ENCODE assay signal across 12 cellular contexts in the genomic region with DNA sequence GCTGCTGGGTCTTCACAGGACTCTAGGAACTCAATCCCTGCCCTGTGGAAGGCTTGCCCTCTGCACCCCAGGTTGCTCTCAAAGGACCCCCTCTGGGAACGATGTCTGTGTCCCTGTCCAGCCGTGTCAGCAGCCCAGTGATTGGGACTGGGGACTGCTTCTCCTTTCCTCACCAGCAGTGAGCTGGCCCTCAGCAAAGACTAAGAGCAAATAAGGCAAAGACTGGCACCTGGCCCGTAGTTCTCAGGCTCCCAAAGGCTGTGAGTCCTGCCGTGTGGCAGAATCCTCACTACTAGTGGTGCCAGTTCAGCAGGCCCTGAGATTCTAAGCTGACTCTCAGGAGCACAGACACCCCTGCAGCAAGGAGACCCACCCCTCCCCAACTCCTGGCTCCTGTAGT. TPM values are rescaled to one million over a fixed set of nuclear protein-coding genes. Genes with fewer than 3 reads are reported as not detected.
A peak's percentile ranks its signal among the peaks of the same experiment; 100 is the strongest.
DNase-seq lines count a peak whose midpoint lies in the region; ATAC-seq and TF ChIP-seq lines count a peak whose summit lies in the region.
"Had no signal": no experiment of that assay in that cellular context is flagged by ENCODE, and none has a peak within 500 bp of the region (broad histone marks: within the 10 kb centered on the region; RNA-seq: fewer than 3 reads in every experiment).

No MANE protein-coding gene starts in this region.

- peak overlapping the region; percentile 43 for H3K14ac ChIP-seq in H9 (ENCODE audit: insufficient read depth, low read length)

- no peaks in the 10 kb centered on the region for H3K79me1 ChIP-seq in H9 (ENCODE audit: insufficient read depth, low read depth, low read length, poor library complexity, severe bottlenecking)

- H3T11ph ChIP-seq in H9 (ENCODE audit: low read length): no peak overlapping the region

- no peak overlapping the region for H3K4ac ChIP-seq in H9 (ENCODE audit: low read depth, low read length)

- no peak overlapping the region for H3K23ac ChIP-seq in H9 (ENCODE audit: insufficient read length, low read depth, low read length)

- peaks cover 0 to 3% (median 0%) of the 10 kb centered on the region in 8 donors for H3K9me3 Mint-ChIP-seq in CD4-positive, alpha-beta memory T cell
- peaks cover 0 to 2% of the 10 kb centered on the region in 2 experiments; a peak in 2 of 5 replicates for H3K9me3 Mint-ChIP-seq in H9
- no peaks in the 10 kb centered on the region for H3K9me3 Mint-ChIP-seq in activated T-helper 17 cell treated with anti-CD3 and anti-CD28 coated beads, Interleukin-2, amount 50 U/mL, for 72 hours

- no peak overlapping the region for H3K18ac ChIP-seq in H9 (ENCODE audit: insufficient read length, low read depth, low read length)

- peaks cover 58 to 95% (median 74%) of the 10 kb centered on the region in 4 donors for H3K4me1 Mint-ChIP-seq in CD4-positive, alpha-beta memory T cell
- peaks cover 11 to 15% of the 10 kb centered on the region in 2 experiments for H3K4me1 Mint-ChIP-seq in H9
- peaks cover 55% of the 10 kb centered on the region for H3K4me1 Mint-ChIP-seq in activated T-helper 17 cell treated with anti-CD3 and anti-CD28 coated beads, Interleukin-2, amount 50 U/mL, for 72 hours
- H3K4me1 Mint-ChIP-seq: nephron had no signal

- H4K5ac ChIP-seq in H9 (ENCODE audit: insufficient read length, low read depth, low read length): no peak overlapping the region

- H3K79me2 ChIP-seq in H9 (ENCODE audit: insufficient read depth, low read length): no peaks in the 10 kb centered on the region; the same call in 1 of the 2 replicates

- POLR2A ChIA-PET in CD4-positive, alpha-beta memory T cell (lab: Charles Lee; ENCODE audit: partially characterized antibody): interaction anchor here (1.2 to 2.6 kb wide), 6 partner anchors 9 to 1070 kb away, joined by 3 to 29 read pairs (median 4); a partner anchor contains a TSS

- TF ChIP-seq CTCF in H9 (conservative IDR thresholded peaks at IDR 0.05) (no peak), uterus (IDR thresholded peaks at IDR 0.05) (no peak)

- WGBS in H9 (ENCODE audit: extremely low coverage, insufficient read length, low lambda C conversion rate): no CpG with 5 or more reads among the region's 4 CpGs

- intact Hi-C loops in CD4-positive, alpha-beta memory T cell (cut with micrococcal nuclease): loop anchor here (1.0 to 10.0 kb wide), 7 partner anchors 8 to 1074 kb away; a partner anchor contains a TSS
- intact Hi-C loops in left colon (cut with DNase I, micrococcal nuclease): no loop called here
- intact Hi-C loops in uterus (cut with DNase I; ENCODE audit: low total_unique reads): no loop called here

- H4K91ac ChIP-seq in H9 (ENCODE audit: insufficient read length, low read depth, low read length): no peak overlapping the region

- H3K23me2 ChIP-seq in H9 (ENCODE audit: insufficient read length, low read depth, low read length, poor library complexity, severe bottlenecking): no peaks in the 10 kb centered on the region

- H3K9ac ChIP-seq in H9 (ENCODE audit: extremely low read depth, insufficient read length, low read length): no peak overlapping the region
- H3K9ac ChIP-seq: SK-N-SH had no signal

- no peak overlapping the region for H2BK12ac ChIP-seq in H9 (ENCODE audit: insufficient read length, low read depth, low read length)

- peak overlapping the region; percentile 84 to 99 (median 93) for H3K27ac Mint-ChIP-seq in CD4-positive, alpha-beta memory T cell
- H3K27ac Mint-ChIP-seq in H9: peak overlapping the region in 1 of 3 experiments; percentile 91; a peak in 1 of 7 replicates
- H3K27ac Mint-ChIP-seq in activated T-helper 17 cell treated with anti-CD3 and anti-CD28 coated beads, Interleukin-2, amount 50 U/mL, for 72 hours: peak overlapping the region; percentile 53

- no peak overlapping the region for H4K8ac ChIP-seq in H9 (replicated peaks; ENCODE audit: insufficient read length, low read depth, low read length)

- no peaks in the 10 kb centered on the region for H4K20me1 ChIP-seq in H9 (ENCODE audit: control insufficient read depth, insufficient read depth, insufficient read length)

- H3K36me3 ChIP-seq in CD4-positive, alpha-beta memory T cell (ENCODE audit: insufficient read depth, low read length): no peaks in the 10 kb centered on the region
- H3K36me3 ChIP-seq in uterus: no peaks in the 10 kb centered on the region
- H3K36me3 ChIP-seq: colonic mucosa had no signal

- H3K4me1 ChIP-seq in CD4-positive, alpha-beta memory T cell (ENCODE audit: insufficient read depth, low read length): peaks cover 69% of the 10 kb centered on the region
- H3K4me1 ChIP-seq in H9 (ENCODE audit: insufficient read depth, low read length) (peaks cover 3% of the 10 kb centered on the region; the same call in 1 of the 2 replicates), uterus (no peaks in the 10 kb centered on the region)
- H3K4me1 ChIP-seq: colonic mucosa had no signal

- no peak overlapping the region for H3K56ac ChIP-seq in H9 (ENCODE audit: insufficient read length, low read depth, low read length)

- H2AFZ ChIP-seq in H9 (ENCODE audit: low read length): no peak overlapping the region

- no peak overlapping the region for H3K4me2 ChIP-seq in H9 (ENCODE audit: insufficient read depth, insufficient read length, low read length)
- H3K4me2 ChIP-seq: SK-N-SH had no signal

- H2AK5ac ChIP-seq in H9 (ENCODE audit: insufficient read length, low read length): no peak overlapping the region

- H3K4me3 ChIP-seq in CD4-positive, alpha-beta memory T cell (ENCODE audit: low read length in 2 of 2): no peak overlapping the region
- H3K4me3 ChIP-seq in uterus: no peak overlapping the region
- H3K4me3 ChIP-seq: colonic mucosa had no signal

- no peak for TF ChIP-seq POLR2A in uterus (IDR thresholded peaks at IDR 0.05)

- CTCF ChIA-PET in CD4-positive, alpha-beta memory T cell (lab: Charles Lee; ENCODE audit: partially characterized antibody): interaction anchor here (0.8 to 2.8 kb wide), 6 partner anchors 9 to 552 kb away, joined by 3 to 14 read pairs (median 5); no protein-coding TSS in a partner anchor

- DNase-seq in CD4-positive, alpha-beta memory T cell: peak in 1 of 5 donors; percentile 40
- no peak for DNase-seq in H9
- DNase-seq in mucosa of gallbladder (ENCODE audit: low spot score): peak; percentile 62
- no peak for DNase-seq in putamen (ENCODE audit: low spot score)
- DNase-seq in left colon: no peak
- DNase-seq in uterus: no peak
- DNase-seq in dedifferentiated amniotic fluid mesenchymal stem cell (ENCODE audit: extremely low spot score): no peak
- DNase-seq: colonic mucosa, EL, SK-N-SH had no signal

- H2BK120ac ChIP-seq in H9 (ENCODE audit: low read depth, low read length, poor library complexity, severe bottlenecking): no peak overlapping the region

- H2BK15ac ChIP-seq in H9 (ENCODE audit: low read depth, low read length): no peak overlapping the region

- peak overlapping the region in 7 of 8 donors; percentile 4 to 79 (median 75) for H3K4me3 Mint-ChIP-seq in CD4-positive, alpha-beta memory T cell
- H3K4me3 Mint-ChIP-seq in H9: no peak overlapping the region
- peak overlapping the region; percentile 67 for H3K4me3 Mint-ChIP-seq in activated T-helper 17 cell treated with anti-CD3 and anti-CD28 coated beads, Interleukin-2, amount 50 U/mL, for 72 hours
- H3K4me3 Mint-ChIP-seq: nephron had no signal

- H3K27ac ChIP-seq in CD4-positive, alpha-beta memory T cell (ENCODE audit: low read depth, low read length): peak overlapping the region; percentile 59
- H3K27ac ChIP-seq in H9 (ENCODE audit: insufficient read length, low read depth, low read length) (no peak overlapping the region), uterus (no peak overlapping the region)
- H3K27ac ChIP-seq: colonic mucosa had no signal

- no peaks in the 10 kb centered on the region for H3K36me3 Mint-ChIP-seq in CD4-positive, alpha-beta memory T cell
- no peaks in the 10 kb centered on the region; a peak in 1 of 7 replicates for H3K36me3 Mint-ChIP-seq in H9 (ENCODE audit: insufficient read depth in 1 of 3, low read depth in 3 of 3)
- no peaks in the 10 kb centered on the region for H3K36me3 Mint-ChIP-seq in activated T-helper 17 cell treated with anti-CD3 and anti-CD28 coated beads, Interleukin-2, amount 50 U/mL, for 72 hours (ENCODE audit: low read depth)

- H3K27me3 ChIP-seq in CD4-positive, alpha-beta memory T cell (ENCODE audit: insufficient read depth, low read length): no peaks in the 10 kb centered on the region
- no peaks in the 10 kb centered on the region for H3K27me3 ChIP-seq in H9 (ENCODE audit: insufficient read depth, low read length)
- no peaks in the 10 kb centered on the region for H3K27me3 ChIP-seq in uterus
- H3K27me3 ChIP-seq: colonic mucosa had no signal

- no peaks in the 10 kb centered on the region for H3K27me3 Mint-ChIP-seq in CD4-positive, alpha-beta memory T cell
- H3K27me3 Mint-ChIP-seq in H9 (ENCODE audit: low read depth): peaks cover 10% of the 10 kb centered on the region
- H3K27me3 Mint-ChIP-seq in activated T-helper 17 cell treated with anti-CD3 and anti-CD28 coated beads, Interleukin-2, amount 50 U/mL, for 72 hours: no peaks in the 10 kb centered on the region

- H3K9me3 ChIP-seq in CD4-positive, alpha-beta memory T cell (ENCODE audit: control insufficient read depth in 1 of 2, low read length in 2 of 2): no peaks in the 10 kb centered on the region
- H3K9me3 ChIP-seq in H9 (ENCODE audit: control insufficient read depth, low read depth, low read length) (no peaks in the 10 kb centered on the region), uterus (no peaks in the 10 kb centered on the region)
- H3K9me3 ChIP-seq: colonic mucosa, SK-N-SH had no signal

- no peak overlapping the region for H2BK5ac ChIP-seq in H9 (ENCODE audit: insufficient read length, low read length)

- H2BK20ac ChIP-seq in H9 (ENCODE audit: low read depth, low read length, poor library complexity, severe bottlenecking): no peak overlapping the region

- no peak for ATAC-seq in activated T-helper 17 cell treated with anti-CD3 and anti-CD28 coated beads, Interleukin-2, amount 50 U/mL, for 72 hours (replicated peaks)
- ATAC-seq in left colon: no peak

RNA-seq across cellular contexts. Expression of a gene that starts 47.8 kb away (rescaled TPM):
- not detected for total RNA-seq in CD4-positive, alpha-beta memory T cell
- polyA plus RNA-seq in CD4-positive, alpha-beta memory T cell: under 1 TPM in 1 of 2 donors, not detected in 1; 0.47 TPM
- 0.39 and 0.66 TPM in 2 replicates for total RNA-seq in H9 (2021)
- total RNA-seq in activated T-helper 17 cell treated with anti-CD3 and anti-CD28 coated beads, Interleukin-2, amount 50 U/mL, for 72 hours: 1 to 10 TPM in 1 of 2 donors, under 1 TPM in 1; 0.26 to 1.3 TPM
- total RNA-seq in mucosa of gallbladder: 36.1 TPM
- under 1 TPM in 1 of 2 donors, not detected in 1; 0.25 TPM for total RNA-seq in left colon
- 1 to 10 TPM in 1 of 4 donors, under 1 TPM in 1, not detected in 2; 0.34 to 1.2 TPM for total RNA-seq in uterus
- polyA plus RNA-seq: SK-N-SH had no signal

Comparison
In these comparisons a context has a peak if more than half of its experiments do, and no peak if none do; other contexts are left out.
1. H3K4me3 Mint-ChIP-seq: peak in CD4-positive, alpha-beta memory T cell (7 of 8) and activated T-helper 17 cell treated with anti-CD3 and anti-CD28 coated beads, Interleukin-2, amount 50 U/mL, for 72 hours (single experiment); none in H9 (0 of 2).
2. RNA of a gene that starts 47.8 kb away (total RNA-seq): 36.1 TPM in mucosa of gallbladder (single experiment); 0.26 to 1.3 TPM in activated T-helper 17 cell treated with anti-CD3 and anti-CD28 coated beads, Interleukin-2, amount 50 U/mL, for 72 hours, 0.39 to 0.66 TPM in H9, 0.34 to 1.2 TPM in uterus, 0.25 TPM in left colon and not detected in CD4-positive, alpha-beta memory T cell; every median in the first group is over 10 times any median in the second.